Comparison of ENCODE assay signal across 8 cellular contexts in genomic region chr12:3313655-3314305, GRCh38.
DNase-seq lines count a peak whose midpoint lies in the region; ATAC-seq and TF ChIP-seq lines count a peak whose summit lies in the region.

No MANE protein-coding gene starts in this region.

- no peaks in the 10 kb centered on the region for H3K9me2 ChIP-seq in Karpas-422 (replicated peaks; ENCODE audit: insufficient read depth, low read length)

- no peaks in the 10 kb centered on the region for H4K20me1 ChIP-seq in Karpas-422 (ENCODE audit: insufficient read depth, low read depth, low read length)

- no peak overlapping the region for H3K4me2 ChIP-seq in Karpas-422 (ENCODE audit: low read depth, low read length, poor library complexity, severe bottlenecking)

- H3K27ac Mint-ChIP-seq in activated CD4-positive, alpha-beta memory T cell treated with anti-CD3 and anti-CD28 coated beads for 36 hours: no peak overlapping the region
- no peak overlapping the region for H3K27ac Mint-ChIP-seq in activated CD4-positive, alpha-beta memory T cell treated with anti-CD3 and anti-CD28 coated beads, Interleukin-2, amount 10 ng/mL, durations not matched to agents 7 days and 5 days

- H3K27me3 Mint-ChIP-seq in activated CD4-positive, alpha-beta memory T cell treated with anti-CD3 and anti-CD28 coated beads for 36 hours: peaks cover 10% of the 10 kb centered on the region
- peaks cover 11% of the 10 kb centered on the region for H3K27me3 Mint-ChIP-seq in activated CD4-positive, alpha-beta memory T cell treated with anti-CD3 and anti-CD28 coated beads, Interleukin-2, amount 10 ng/mL, durations not matched to agents 7 days and 5 days

- ATAC-seq in upper lobe of right lung (peak; percentile 17), HG02884 (IDR thresholded peaks at IDR 0.05; ENCODE audit: unreplicated experiment) (no peak), HG02798 (IDR thresholded peaks at IDR 0.05; ENCODE audit: poor library complexity, unreplicated experiment) (no peak)

- intact Hi-C loops in activated CD4-positive, alpha-beta memory T cell treated with anti-CD3 and anti-CD28 coated beads for 36 hours (cut with micrococcal nuclease): no loop called here
- intact Hi-C loops in upper lobe of right lung (cut with DNase I): no loop called here

- H3K4me3 Mint-ChIP-seq in activated CD4-positive, alpha-beta memory T cell treated with anti-CD3 and anti-CD28 coated beads for 36 hours: no peak overlapping the region
- H3K4me3 Mint-ChIP-seq in activated CD4-positive, alpha-beta memory T cell treated with anti-CD3 and anti-CD28 coated beads, Interleukin-2, amount 10 ng/mL, durations not matched to agents 7 days and 5 days: no peak overlapping the region

- H3K4me1 ChIP-seq in Karpas-422 (ENCODE audit: low read length): no peaks in the 10 kb centered on the region
- H3K4me1 ChIP-seq in upper lobe of right lung: no peaks in the 10 kb centered on the region

- H3K27ac ChIP-seq in Karpas-422 (ENCODE audit: low read length) (no peak overlapping the region), upper lobe of right lung (no peak overlapping the region)

- no peaks in the 10 kb centered on the region for H3K36me3 Mint-ChIP-seq in activated CD4-positive, alpha-beta memory T cell treated with anti-CD3 and anti-CD28 coated beads for 36 hours
- H3K36me3 Mint-ChIP-seq in activated CD4-positive, alpha-beta memory T cell treated with anti-CD3 and anti-CD28 coated beads, Interleukin-2, amount 10 ng/mL, durations not matched to agents 7 days and 5 days (ENCODE audit: low read depth): no peaks in the 10 kb centered on the region

- H3K9me3 Mint-ChIP-seq in activated CD4-positive, alpha-beta memory T cell treated with anti-CD3 and anti-CD28 coated beads for 36 hours: no peaks in the 10 kb centered on the region
- H3K9me3 Mint-ChIP-seq in activated CD4-positive, alpha-beta memory T cell treated with anti-CD3 and anti-CD28 coated beads, Interleukin-2, amount 10 ng/mL, durations not matched to agents 7 days and 5 days: no peaks in the 10 kb centered on the region

- H3K27me3 ChIP-seq in Karpas-422 (ENCODE audit: low read length) (no peaks in the 10 kb centered on the region; the same call in 1 of the 2 replicates), upper lobe of right lung (peaks cover 14% of the 10 kb centered on the region)

- no peaks in the 10 kb centered on the region for H3K4me1 Mint-ChIP-seq in activated CD4-positive, alpha-beta memory T cell treated with anti-CD3 and anti-CD28 coated beads for 36 hours (ENCODE audit: low read depth)
- H3K4me1 Mint-ChIP-seq in activated CD4-positive, alpha-beta memory T cell treated with anti-CD3 and anti-CD28 coated beads, Interleukin-2, amount 10 ng/mL, durations not matched to agents 7 days and 5 days: no peaks in the 10 kb centered on the region

- no peaks in the 10 kb centered on the region for H3K79me2 ChIP-seq in Karpas-422 (ENCODE audit: low read length)

- H3K36me3 ChIP-seq in Karpas-422 (ENCODE audit: insufficient read depth, low read length) (no peaks in the 10 kb centered on the region), upper lobe of right lung (no peaks in the 10 kb centered on the region)

- POLR2A ChIA-PET in activated CD4-positive, alpha-beta memory T cell treated with anti-CD3 and anti-CD28 coated beads for 36 hours (lab: Charles Lee): no interaction called here
- POLR2A ChIA-PET in activated CD4-positive, alpha-beta memory T cell treated with anti-CD3 and anti-CD28 coated beads, Interleukin-2, amount 10 ng/mL, durations not matched to agents 7 days and 5 days (lab: Charles Lee): no interaction called here

- H2AFZ ChIP-seq in Karpas-422 (ENCODE audit: low read length): no peak overlapping the region

- no peak overlapping the region for H3K4me3 ChIP-seq in Karpas-422 (ENCODE audit: low read length)
- H3K4me3 ChIP-seq in WI38 (ENCODE audit: low read depth, low read length): no peak overlapping the region
- H3K4me3 ChIP-seq in upper lobe of right lung: no peak overlapping the region

- no peaks in the 10 kb centered on the region for H3K9me3 ChIP-seq in Karpas-422 (ENCODE audit: low read length)
- no peaks in the 10 kb centered on the region for H3K9me3 ChIP-seq in upper lobe of right lung

- peak; percentile 24 for DNase-seq in activated CD4-positive, alpha-beta memory T cell treated with anti-CD3 and anti-CD28 coated beads for 36 hours
- no peak for DNase-seq in activated CD4-positive, alpha-beta memory T cell treated with anti-CD3 and anti-CD28 coated beads, Interleukin-2, amount 10 ng/mL, durations not matched to agents 7 days and 5 days
- DNase-seq in Karpas-422 (peak; percentile 74), hepatic stellate cell (ENCODE audit: low spot score) (peak; percentile 48), upper lobe of right lung (no peak)

- H3K9ac ChIP-seq in Karpas-422 (ENCODE audit: low read length): no peak overlapping the region

- peak; percentile 24; the same call in 1 of the 2 replicates for TF ChIP-seq CTCF in WI38 (IDR thresholded peaks at IDR 0.05; ENCODE audit: low read depth, low read length)
- TF ChIP-seq CTCF in upper lobe of right lung (IDR thresholded peaks at IDR 0.05): no peak

- CTCF ChIA-PET in activated CD4-positive, alpha-beta memory T cell treated with anti-CD3 and anti-CD28 coated beads for 36 hours (lab: Charles Lee): interaction anchor here (0.6 to 5.3 kb wide), 6 partner anchors 13 to 490 kb away, joined by 3 to 59 read pairs (median 4); no protein-coding TSS in a partner anchor
- CTCF ChIA-PET in activated CD4-positive, alpha-beta memory T cell treated with anti-CD3 and anti-CD28 coated beads, Interleukin-2, amount 10 ng/mL, durations not matched to agents 7 days and 5 days (lab: Charles Lee): interaction anchor here (0.7 to 6.9 kb wide), 3 partner anchors 13 to 490 kb away, joined by 3 to 50 read pairs (median 3); no protein-coding TSS in a partner anchor

Comparison
In these comparisons a context has a peak if more than half of its experiments do, and no peak if none do; other contexts are left out.
1. DNase-seq: peak in activated CD4-positive, alpha-beta memory T cell treated with anti-CD3 and anti-CD28 coated beads for 36 hours (single experiment), Karpas-422 (single experiment) and hepatic stellate cell (single experiment); none in activated CD4-positive, alpha-beta memory T cell treated with anti-CD3 and anti-CD28 coated beads, Interleukin-2, amount 10 ng/mL, durations not matched to agents 7 days and 5 days (single experiment) and upper lobe of right lung (single experiment).